Comparison of ENCODE assay signal across 8 cellular contexts in genomic region chrX:120603707-120604358, GRCh38. TPM values are rescaled to one million over a fixed set of nuclear protein-coding genes. Genes with fewer than 3 reads are reported as not detected.
A peak's percentile ranks its signal among the peaks of the same experiment; 100 is the strongest.
DNase-seq lines count a peak whose midpoint lies in the region; ATAC-seq, FAIRE-seq and TF ChIP-seq lines count a peak whose summit lies in the region.

Gene MCTS1 (plus strand): TSS chrX:120604101. CDS start chrX:120604237, 136 bp downstream.

- peak within 1 kb of the TSS; percentile 62 for H3K4me3 ChIP-seq in upper lobe of right lung

- TF ChIP-seq POLR2A in GM12891 (IDR thresholded peaks at IDR 0.05; ENCODE audit: low read depth, low read length): peak; percentile 46

- DNase-seq in GM12891 (ENCODE audit: insufficient read length, low spot score) (peak; percentile 17), NCI-H1436 (lab: John Stamatoyannopoulos, UW) (peak; percentile 96), T-helper 1 cell (peak; percentile 52 to 94 (median 70)), amniotic stem cell (lab: John Stamatoyannopoulos, UW) (peak; percentile 81), left cardiac atrium (peak; percentile 85), posterior vena cava (ENCODE audit: low spot score) (peak; percentile 94), upper lobe of right lung (peak; percentile 87)

- intact Hi-C loops in left cardiac atrium (cut with DNase I): loop anchor here in 1 of 2 donors (5.0 kb wide), 1 partner anchor 42 kb away; the partner anchor contains the start of gene CUL4B
- intact Hi-C loops in posterior vena cava (cut with DNase I): no loop called here
- intact Hi-C loops in upper lobe of right lung (cut with DNase I): no loop called here

- peaks cover 8% of the 10 kb centered on the region for H3K4me1 ChIP-seq in upper lobe of right lung

- H3K27me3 ChIP-seq in upper lobe of right lung: no peaks in the 10 kb centered on the region

- peaks cover 10% of the 10 kb centered on the region for H3K36me3 ChIP-seq in upper lobe of right lung

- ATAC-seq in HG02763 (IDR thresholded peaks at IDR 0.05; ENCODE audit: unreplicated experiment): peak; percentile 88
- peak; percentile 97 to 99 for ATAC-seq in left cardiac atrium
- ATAC-seq in upper lobe of right lung: peak; percentile 98

- FAIRE-seq in GM12891 (lab: Jason Lieb, UNC): peak; percentile 93

- no peaks in the 10 kb centered on the region for H3K9me3 ChIP-seq in upper lobe of right lung

- peak within 1 kb of the TSS; percentile 87 for H3K27ac ChIP-seq in upper lobe of right lung

- no peak for TF ChIP-seq CTCF in upper lobe of right lung (IDR thresholded peaks at IDR 0.05)

TF ChIP-seq in GM12891, 5 proteins besides CTCF, POLR2A, EP300 and RAD21:
- TF ChIP-seq POU2F2 (IDR thresholded peaks at IDR 0.05; ENCODE audit: low read depth, low read length) (peak; percentile 26; the same call in 1 of the 2 replicates), PAX5 (IDR thresholded peaks at IDR 0.05; ENCODE audit: insufficient read depth, low read length, severe bottlenecking) (no peak), POLR2AphosphoS5 (IDR thresholded peaks at IDR 0.05; ENCODE audit: low read depth, low read length) (0 out of 2 replicates have a peak, but pooled peaks have one; percentile 52), SPI1 (IDR thresholded peaks at IDR 0.05; ENCODE audit: low read depth, low read length) (0 out of 2 replicates have a peak, but pooled peaks have one; percentile 34), TAF1 (IDR thresholded peaks at IDR 0.05; ENCODE audit: low read depth, low read length) (peak; percentile 66)

RNA-seq across cellular contexts. Expression of gene MCTS1, which starts in this region (rescaled TPM):
- polyA plus RNA-seq in GM12891 (2012; ENCODE audit: low read depth, missing spikeins): 90.1 TPM
- 10 to 100 TPM; 31.3 to 34.9 TPM for total RNA-seq in left cardiac atrium
- total RNA-seq in posterior vena cava: 10 to 100 TPM; 24.2 to 32.0 TPM
- 28.4 TPM for total RNA-seq in upper lobe of right lung

Comparison
In these comparisons a context has a peak if more than half of its experiments do, and no peak if none do; other contexts are left out.
1. Peak in every context shown above with its lines: DNase-seq, ATAC-seq, H3K4me3 ChIP-seq and H3K27ac ChIP-seq.
2. DNase-seq: peak in every context shown above with its lines; median percentile 96 in NCI-H1436; 94 in posterior vena cava; 87 in upper lobe of right lung; 85 in left cardiac atrium; 81 in amniotic stem cell; 70 in T-helper 1 cell; 17 in GM12891.